In genomic region chr5:93929146-93929545, GRCh38 we compare ENCODE assay signal across 25 cellular contexts.
DNase-seq lines count a peak whose midpoint lies in the region; ATAC-seq and TF ChIP-seq lines count a peak whose summit lies in the region.
"Had no signal": no experiment of that assay in that cellular context is flagged by ENCODE, and none has a peak within 500 bp of the region (broad histone marks: within the 10 kb centered on the region; RNA-seq: fewer than 3 reads in every experiment).

No MANE protein-coding gene starts in this region.

- H3K4me3 ChIP-seq in fibroblast of mammary gland (ENCODE audit: control insufficient read depth, low read depth, low read length): no peak overlapping the region
- H3K4me3 ChIP-seq: A549, pancreas, right lobe of liver had no signal

- peak; percentile 64 for ATAC-seq in SK-N-SH treated with all-trans-retinoic acid at 6 μM for 48 hours
- ATAC-seq: A549; activated CD8-positive, alpha-beta memory T cell treated with anti-CD3 and anti-CD28 coated beads, Interleukin-2, amount 10 ng/mL, durations not matched to agents 7 days and 5 days; naive thymus-derived CD8-positive, alpha-beta T cell; pancreas; right lobe of liver; stimulated activated memory B cell treated with anti-CD40 and anti-IgM and Interleukin-4, amounts not matched to agents 10 μg/mL and 1 μg/mL and 100 μg/mL, for 72 hours; T-cell had no signal

- peaks cover 37% of the 10 kb centered on the region for H3K4me1 Mint-ChIP-seq in HFFc6 (ENCODE audit: low read depth)
- H3K4me1 Mint-ChIP-seq: activated CD8-positive, alpha-beta memory T cell treated with anti-CD3 and anti-CD28 coated beads, Interleukin-2, amount 10 ng/mL, durations not matched to agents 7 days and 5 days; stimulated activated memory B cell treated with anti-CD40 and anti-IgM and Interleukin-4, amounts not matched to agents 10 μg/mL and 1 μg/mL and 100 μg/mL, for 72 hours had no signal

- H3K27me3 Mint-ChIP-seq in HFFc6 (ENCODE audit: insufficient read depth): no peaks in the 10 kb centered on the region; the same call in 1 of the 2 replicates
- H3K27me3 Mint-ChIP-seq: activated CD8-positive, alpha-beta memory T cell treated with anti-CD3 and anti-CD28 coated beads, Interleukin-2, amount 10 ng/mL, durations not matched to agents 7 days and 5 days; activated naive CD8-positive, alpha-beta T cell; dendritic cell treated with granulocyte-macrophage colony-stimulating factor and Interleukin-4, amounts not matched to agents 40 ng/mL and 50 ng/mL, for 4 days; naive thymus-derived CD8-positive, alpha-beta T cell; stimulated activated memory B cell treated with anti-CD40 and anti-IgM and Interleukin-4, amounts not matched to agents 10 μg/mL and 1 μg/mL and 100 μg/mL, for 72 hours; T-cell had no signal

- H3K9me3 Mint-ChIP-seq in HFFc6: no peaks in the 10 kb centered on the region
- H3K9me3 Mint-ChIP-seq: dendritic cell treated with granulocyte-macrophage colony-stimulating factor and Interleukin-4, amounts not matched to agents 40 ng/mL and 50 ng/mL, for 4 days; stimulated activated memory B cell treated with anti-CD40 and anti-IgM and Interleukin-4, amounts not matched to agents 10 μg/mL and 1 μg/mL and 100 μg/mL, for 72 hours had no signal

- peak; percentile 6 for DNase-seq in AG20443 (ENCODE audit: low spot score)
- DNase-seq in HFFc6: peak; percentile 8
- peak; percentile 52 for DNase-seq in fibroblast of mammary gland (ENCODE audit: low read depth)
- no peak for DNase-seq in activated CD4-positive, alpha-beta T cell treated with anti-CD3 and anti-CD28 coated beads for 1 hour
- no peak for DNase-seq in islet precursor cell
- no peak for DNase-seq in NCI-H1048 (lab: John Stamatoyannopoulos, UW)
- DNase-seq in cerebellar cortex (ENCODE audit: low spot score): no peak
- DNase-seq: activated CD4-positive, alpha-beta T cell treated with anti-CD3 and anti-CD28 coated beads for 4 hours; activated CD8-positive, alpha-beta memory T cell treated with anti-CD3 and anti-CD28 coated beads, Interleukin-2, amount 10 ng/mL, durations not matched to agents 7 days and 5 days; DMS53; GOT3; KBM-7; mesendoderm; naive thymus-derived CD8-positive, alpha-beta T cell; NCI-H2029; NCI-H526; pancreas; right lobe of liver; T-cell had no signal

- no peak overlapping the region for H3K4me3 Mint-ChIP-seq in HFFc6
- H3K4me3 Mint-ChIP-seq: activated CD8-positive, alpha-beta memory T cell treated with anti-CD3 and anti-CD28 coated beads, Interleukin-2, amount 10 ng/mL, durations not matched to agents 7 days and 5 days; activated naive CD8-positive, alpha-beta T cell; activated T-helper 1 cell treated with anti-CD3 and anti-CD28 coated beads, Interleukin-12 subunit alpha, Interleukin-12 subunit beta, Interleukin-2, Interleukin-4 antibody, amounts not matched to agents 30 ng/mL and 10 ng/mL and 1 ng/mL, durations not matched to agents 14 hours and 24 hours and 36 hours; dendritic cell treated with granulocyte-macrophage colony-stimulating factor and Interleukin-4, amounts not matched to agents 40 ng/mL and 50 ng/mL, for 4 days; naive thymus-derived CD8-positive, alpha-beta T cell; stimulated activated memory B cell treated with anti-CD40 and anti-IgM and Interleukin-4, amounts not matched to agents 10 μg/mL and 1 μg/mL and 100 μg/mL, for 72 hours; T-cell had no signal

- H3K36me3 Mint-ChIP-seq in HFFc6 (ENCODE audit: low read depth): peaks cover 9% of the 10 kb centered on the region; the same call in 1 of the 2 replicates

- TF ChIP-seq CTCF in HFFc6 (IDR thresholded peaks at IDR 0.05) (no peak), fibroblast of mammary gland (conservative IDR thresholded peaks at IDR 0.05; ENCODE audit: control insufficient read depth, insufficient read depth, low read depth, low read length) (no peak)

- H3K27ac Mint-ChIP-seq in HFFc6: no peak overlapping the region
- H3K27ac Mint-ChIP-seq: activated CD8-positive, alpha-beta memory T cell treated with anti-CD3 and anti-CD28 coated beads, Interleukin-2, amount 10 ng/mL, durations not matched to agents 7 days and 5 days; activated naive CD8-positive, alpha-beta T cell; activated T-helper 1 cell treated with anti-CD3 and anti-CD28 coated beads, Interleukin-12 subunit alpha, Interleukin-12 subunit beta, Interleukin-2, Interleukin-4 antibody, amounts not matched to agents 30 ng/mL and 10 ng/mL and 1 ng/mL, durations not matched to agents 14 hours and 24 hours and 36 hours; dendritic cell treated with granulocyte-macrophage colony-stimulating factor and Interleukin-4, amounts not matched to agents 40 ng/mL and 50 ng/mL, for 4 days; naive thymus-derived CD8-positive, alpha-beta T cell; stimulated activated memory B cell treated with anti-CD40 and anti-IgM and Interleukin-4, amounts not matched to agents 10 μg/mL and 1 μg/mL and 100 μg/mL, for 72 hours; T-cell had no signal

TF ChIP-seq in SK-N-SH treated with all-trans-retinoic acid at 6 μM for 48 hours, 23 proteins besides CTCF, POLR2A, EP300 and RAD21:
- TF ChIP-seq SNAI2 (CRISPR knock-in tag; IDR thresholded peaks at IDR 0.05) (no peak), GLIS3 (CRISPR knock-in tag; IDR thresholded peaks at IDR 0.05) (no peak), TOX (CRISPR knock-in tag; IDR thresholded peaks at IDR 0.05; ENCODE audit: borderline replicate concordance) (no peak), ZNF8 (CRISPR knock-in tag; IDR thresholded peaks at IDR 0.05) (no peak), POU6F1 (CRISPR knock-in tag; IDR thresholded peaks at IDR 0.05; ENCODE audit: borderline replicate concordance, low read depth) (no peak), ESRRG (CRISPR knock-in tag; IDR thresholded peaks at IDR 0.05) (no peak), CSRNP3 (CRISPR knock-in tag; IDR thresholded peaks at IDR 0.05) (no peak), ZNF565 (CRISPR knock-in tag; conservative IDR thresholded peaks at IDR 0.05; ENCODE audit: low read depth) (no peak), PPARA (CRISPR knock-in tag; IDR thresholded peaks at IDR 0.05; ENCODE audit: borderline replicate concordance) (no peak), OSR1 (CRISPR knock-in tag; IDR thresholded peaks at IDR 0.05) (no peak), ZC3H10 (CRISPR knock-in tag; IDR thresholded peaks at IDR 0.05) (no peak), ZNF70 (CRISPR knock-in tag; IDR thresholded peaks at IDR 0.05) (no peak), BACH2 (CRISPR knock-in tag; IDR thresholded peaks at IDR 0.05; ENCODE audit: borderline replicate concordance) (no peak), TCF4 (CRISPR knock-in tag; IDR thresholded peaks at IDR 0.05; ENCODE audit: borderline replicate concordance) (no peak), PATZ1 (CRISPR knock-in tag; IDR thresholded peaks at IDR 0.05; ENCODE audit: borderline replicate concordance) (no peak), ISL1 (CRISPR knock-in tag; IDR thresholded peaks at IDR 0.05) (no peak), CREB5 (CRISPR knock-in tag; IDR thresholded peaks at IDR 0.05; ENCODE audit: low read depth) (no peak)
TF ChIP-seq in SK-N-SH treated with all-trans-retinoic acid at 6 μM for 48 hours: peak in this region for 0.

Comparison
In these comparisons a context has a peak if more than half of its experiments do, and no peak if none do; other contexts are left out.
1. DNase-seq: peak in AG20443 (single experiment), HFFc6 (single experiment) and fibroblast of mammary gland (single experiment); none in activated CD4-positive, alpha-beta T cell treated with anti-CD3 and anti-CD28 coated beads for 1 hour (single experiment), islet precursor cell (single experiment), NCI-H1048 (single experiment) and cerebellar cortex (single experiment).